ENCODE assay signal across 1 cellular context in the genomic region with DNA sequence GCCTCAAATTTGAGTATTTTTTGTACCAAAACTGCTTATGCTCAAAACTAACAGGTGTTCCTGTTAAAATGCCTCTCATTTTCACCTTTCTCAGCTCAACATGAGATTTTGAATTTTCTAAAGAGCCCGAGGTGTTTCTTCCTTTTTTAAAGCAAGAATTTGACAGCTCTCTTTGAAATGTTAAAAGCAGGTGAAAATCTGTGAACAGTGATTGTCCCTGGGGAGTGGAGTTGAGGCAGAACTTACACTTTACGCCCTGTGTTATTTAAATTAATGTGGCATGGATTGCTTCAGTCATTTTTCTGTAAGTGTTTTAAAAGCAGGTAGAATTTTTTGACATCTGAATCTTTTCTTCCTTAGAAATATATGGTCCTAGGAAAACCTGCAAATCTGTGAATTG.
TF ChIP-seq lines count a peak whose summit lies in the region.

No MANE protein-coding gene starts in this region.

TF ChIP-seq in GM12878, 131 proteins besides CTCF, POLR2A, EP300 and RAD21:
- TF ChIP-seq RELA (IDR thresholded peaks at IDR 0.05; ENCODE audit: borderline replicate concordance, partially characterized antibody): no peak
- TF ChIP-seq MEF2B (IDR thresholded peaks at IDR 0.05; ENCODE audit: partially characterized antibody, poor library complexity, severe bottlenecking): peak; percentile 74
